8 cellular contexts compared by ENCODE assay signal in the genomic region with DNA sequence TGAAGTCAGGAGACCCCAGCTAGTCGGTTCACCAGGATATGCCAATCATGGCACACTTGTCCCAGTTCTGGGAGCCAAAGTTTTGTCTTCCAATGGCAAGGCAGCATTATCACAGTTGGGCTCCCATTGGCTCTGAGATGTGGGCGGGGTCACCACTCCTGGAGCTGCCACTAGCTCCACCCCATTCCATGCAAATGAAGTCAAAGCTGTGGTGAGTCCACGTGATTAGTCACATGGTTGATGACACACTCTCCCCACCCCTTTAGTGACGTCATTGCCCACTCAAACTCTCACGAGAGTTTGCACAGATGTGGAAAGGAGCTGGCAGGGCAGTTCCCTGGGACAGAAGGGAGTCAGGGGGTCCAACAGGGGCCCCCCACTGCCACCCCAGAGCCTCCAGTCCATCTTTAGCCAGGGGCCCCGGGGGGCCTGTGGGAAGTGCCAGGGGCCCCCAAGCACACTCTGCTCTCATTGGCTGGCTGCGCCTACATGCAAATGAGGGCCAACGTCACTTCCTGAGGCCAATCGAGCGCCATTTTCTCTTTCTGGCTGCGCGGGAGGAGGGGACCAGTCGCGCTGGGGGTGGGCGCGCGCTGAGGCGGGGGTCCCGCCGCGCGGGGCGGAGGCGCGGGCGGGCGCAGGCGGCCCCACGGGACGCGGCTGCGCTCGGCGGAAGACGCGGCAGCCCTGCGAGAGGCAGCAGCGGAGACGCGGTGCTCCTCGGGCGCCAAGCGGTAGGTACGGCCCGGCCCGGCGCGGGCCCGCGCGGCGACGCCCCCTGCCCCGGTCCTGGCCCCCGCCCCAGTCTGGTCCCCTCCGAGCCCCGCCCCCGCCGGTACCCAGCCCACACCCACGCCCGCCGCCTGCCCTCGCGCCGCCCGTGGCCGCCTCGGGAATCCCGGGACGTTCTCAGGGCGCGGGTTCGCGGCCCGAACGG. TPM values are rescaled to one million over a fixed set of nuclear protein-coding genes. Genes with fewer than 3 reads are reported as not detected.
DNase-seq lines count a peak whose midpoint lies in the region; ATAC-seq, FAIRE-seq and TF ChIP-seq lines count a peak whose summit lies in the region.

A gene with protein sequence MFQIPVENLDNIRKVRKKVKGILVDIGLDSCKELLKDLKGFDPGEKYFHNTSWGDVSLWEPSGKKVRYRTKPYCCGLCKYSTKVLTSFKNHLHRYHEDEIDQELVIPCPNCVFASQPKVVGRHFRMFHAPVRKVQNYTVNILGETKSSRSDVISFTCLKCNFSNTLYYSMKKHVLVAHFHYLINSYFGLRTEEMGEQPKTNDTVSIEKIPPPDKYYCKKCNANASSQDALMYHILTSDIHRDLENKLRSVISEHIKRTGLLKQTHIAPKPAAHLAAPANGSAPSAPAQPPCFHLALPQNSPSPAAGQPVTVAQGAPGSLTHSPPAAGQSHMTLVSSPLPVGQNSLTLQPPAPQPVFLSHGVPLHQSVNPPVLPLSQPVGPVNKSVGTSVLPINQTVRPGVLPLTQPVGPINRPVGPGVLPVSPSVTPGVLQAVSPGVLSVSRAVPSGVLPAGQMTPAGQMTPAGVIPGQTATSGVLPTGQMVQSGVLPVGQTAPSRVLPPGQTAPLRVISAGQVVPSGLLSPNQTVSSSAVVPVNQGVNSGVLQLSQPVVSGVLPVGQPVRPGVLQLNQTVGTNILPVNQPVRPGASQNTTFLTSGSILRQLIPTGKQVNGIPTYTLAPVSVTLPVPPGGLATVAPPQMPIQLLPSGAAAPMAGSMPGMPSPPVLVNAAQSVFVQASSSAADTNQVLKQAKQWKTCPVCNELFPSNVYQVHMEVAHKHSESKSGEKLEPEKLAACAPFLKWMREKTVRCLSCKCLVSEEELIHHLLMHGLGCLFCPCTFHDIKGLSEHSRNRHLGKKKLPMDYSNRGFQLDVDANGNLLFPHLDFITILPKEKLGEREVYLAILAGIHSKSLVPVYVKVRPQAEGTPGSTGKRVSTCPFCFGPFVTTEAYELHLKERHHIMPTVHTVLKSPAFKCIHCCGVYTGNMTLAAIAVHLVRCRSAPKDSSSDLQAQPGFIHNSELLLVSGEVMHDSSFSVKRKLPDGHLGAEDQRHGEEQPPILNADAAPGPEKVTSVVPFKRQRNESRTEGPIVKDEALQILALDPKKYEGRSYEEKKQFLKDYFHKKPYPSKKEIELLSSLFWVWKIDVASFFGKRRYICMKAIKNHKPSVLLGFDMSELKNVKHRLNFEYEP (plus strand): TSS at position 524 of the 937 bp plus-strand sequence. CDS start 8,281 bp downstream, outside the sequence.

- TF ChIP-seq CTCF in A673 (conservative IDR thresholded peaks at IDR 0.05; ENCODE audit: low read depth, low read length) (no peak), WERI-Rb-1 (IDR thresholded peaks at IDR 0.05; ENCODE audit: low read depth, low read length) (no peak), bronchial epithelial cell (IDR thresholded peaks at IDR 0.05; ENCODE audit: insufficient read depth, low read length, severe bottlenecking) (no peak), spleen (IDR thresholded peaks at IDR 0.05 in 8 of 11, conservative IDR thresholded peaks at IDR 0.05 in 3 of 11) (no peak)

- POLR2A ChIA-PET in A673 (lab: Charles Lee; ENCODE audit: low non-redundant PET) = interaction anchor here (0.7 kb wide), 1 partner anchor 76 kb away, joined by 4 read pairs; no protein-coding TSS in a partner anchor

- BruUV-seq in A673 (replicated peaks; lab: Mats Ljungman, UMichigan) = no TSS peak

- H3K27ac ChIP-seq in A673 (ENCODE audit: low read depth, low read length, poor library complexity, severe bottlenecking) (peak within 1 kb of the TSS; percentile 97), WERI-Rb-1 (peak within 1 kb of the TSS; percentile 76), spleen (peak within 1 kb of the TSS; percentile 69 to 90 (median 85))

- no peaks in the 10 kb centered on the region for H3K36me3 ChIP-seq in A673 (ENCODE audit: insufficient read depth, low read length, poor library complexity, severe bottlenecking)
- H3K36me3 ChIP-seq in WERI-Rb-1 = peaks cover 23% of the 10 kb centered on the region
- H3K36me3 ChIP-seq in bronchial epithelial cell (ENCODE audit: control insufficient read depth, insufficient read depth, low read length) = no peaks in the 10 kb centered on the region
- no peaks in the 10 kb centered on the region for H3K36me3 ChIP-seq in spleen

- no peak for TF ChIP-seq POLR2A in spleen (IDR thresholded peaks at IDR 0.05)

- H3K27me3 ChIP-seq in A673 (replicated peaks; ENCODE audit: insufficient read depth, low read depth, low read length, poor library complexity) (no peaks in the 10 kb centered on the region), WERI-Rb-1 (ENCODE audit: insufficient read depth, low read depth, severe bottlenecking) (no peaks in the 10 kb centered on the region), bronchial epithelial cell (ENCODE audit: control insufficient read depth, insufficient read depth, low read length) (no peaks in the 10 kb centered on the region), spleen (replicated peaks in 1 of 7) (no peaks in the 10 kb centered on the region)

- intact Hi-C loops in A673 (cut with micrococcal nuclease; ENCODE audit: unreplicated experiment) (no loop called here), spleen (cut with DNase I; ENCODE audit: low total_unique reads) (no loop called here)

- ATAC-seq in GM18861 (IDR thresholded peaks at IDR 0.05; ENCODE audit: unreplicated experiment) (peak; percentile 34), HG03097 (IDR thresholded peaks at IDR 0.05; ENCODE audit: low FRiP score, unreplicated experiment) (peak; percentile 61)

- no peaks in the 10 kb centered on the region for H3K9me3 ChIP-seq in A673 (ENCODE audit: low read depth, low read length, poor library complexity, severe bottlenecking)
- H3K9me3 ChIP-seq in WERI-Rb-1 (ENCODE audit: severe bottlenecking) = no peaks in the 10 kb centered on the region
- H3K9me3 ChIP-seq in spleen = peaks cover 0 to 7% (median 0%) of the 10 kb centered on the region in 8 donors

- DNase-seq in A673 (ENCODE audit: low spot score) (peak; percentile 97), NCI-H2196 (lab: John Stamatoyannopoulos, UW; ENCODE audit: unreplicated experiment) (peak; percentile 96), WERI-Rb-1 (peak; percentile 96), bronchial epithelial cell (ENCODE audit: low read depth) (peak; percentile 93), inferior parietal cortex (ENCODE audit: extremely low spot score) (peak; percentile 88), spleen (peak; percentile 86)

- FAIRE-seq in bronchial epithelial cell (lab: Jason Lieb, UNC) = peak; percentile 86

- WGBS in spleen, 5 donors = 2 to 8% (median 2%) methylated on average over 16 to 76 of the region's 76 CpGs

- H3K4me1 ChIP-seq in A673 (ENCODE audit: insufficient read depth, low read length, poor library complexity, severe bottlenecking) (peaks cover 14% of the 10 kb centered on the region), spleen (peaks cover 12 to 62% (median 21%) of the 10 kb centered on the region in 6 donors)

- CTCF ChIA-PET in A673 (lab: Charles Lee) = no interaction called here

- peak within 1 kb of the TSS; percentile 83 for H3K4me3 ChIP-seq in A673 (ENCODE audit: low read depth, low read length, poor library complexity, severe bottlenecking)
- peak within 1 kb of the TSS; percentile 79 for H3K4me3 ChIP-seq in WERI-Rb-1 (ENCODE audit: low read depth, low read length)
- H3K4me3 ChIP-seq in bronchial epithelial cell (ENCODE audit: low read depth, low read length) = peak within 1 kb of the TSS; percentile 69
- H3K4me3 ChIP-seq in spleen = peak within 1 kb of the TSS; percentile 39 to 74 (median 56)

RNA-seq across cellular contexts. Expression of the gene that starts here (rescaled TPM):
- total RNA-seq in A673 (2021) (27.5 and 30.7 TPM in 2 replicates), bronchial epithelial cell (19.3 and 21.6 TPM in 2 replicates), spleen (10 to 100 TPM; 14.3 to 20.6 (median 15.7) TPM)
- 1 to 10 TPM; 3.5 to 4.5 (median 3.7) TPM for polyA plus RNA-seq in spleen

Comparison
In these comparisons a context has a peak if more than half of its experiments do, and no peak if none do; other contexts are left out.
1. Peak in every context shown above with its lines: DNase-seq, ATAC-seq, H3K4me3 ChIP-seq and H3K27ac ChIP-seq.